Comparison of ENCODE assay signal across 9 cellular contexts in the genomic region with DNA sequence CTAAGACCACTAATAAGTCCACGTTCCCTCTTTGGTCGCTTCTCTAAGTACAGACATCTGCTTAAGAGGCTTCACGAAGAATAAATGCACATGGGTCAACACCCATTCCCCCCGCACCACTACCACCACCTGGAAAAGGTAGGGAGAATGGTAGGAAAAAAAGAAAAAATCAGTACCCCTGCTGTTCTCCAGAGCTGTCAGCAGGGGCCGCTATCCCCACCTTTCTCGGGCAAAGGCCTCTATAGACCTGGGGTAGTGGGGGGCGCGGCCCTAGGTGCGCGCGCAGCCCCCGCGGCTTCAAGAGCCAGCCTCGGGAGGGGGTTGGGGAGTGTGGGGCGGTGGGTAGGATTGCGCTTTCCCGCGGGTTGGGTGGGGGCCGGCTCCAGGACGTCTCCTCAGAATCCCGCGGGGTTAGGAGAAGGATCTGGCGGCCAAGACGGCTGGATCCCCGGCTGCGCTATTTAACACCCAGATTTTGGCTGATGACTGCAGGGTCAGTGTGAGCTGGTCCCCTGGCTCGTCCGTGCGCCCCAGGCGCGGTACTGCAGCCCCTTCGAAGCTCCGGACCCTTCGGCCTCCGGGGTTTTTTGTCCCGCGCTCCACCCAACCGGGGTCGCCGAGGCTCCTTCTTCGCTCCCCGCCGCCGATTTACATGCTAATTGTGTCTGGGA. TPM values are rescaled to one million over a fixed set of nuclear protein-coding genes. Genes with fewer than 3 reads are reported as not detected.
DNase-seq lines count a peak whose midpoint lies in the region; ATAC-seq and TF ChIP-seq lines count a peak whose summit lies in the region.
"Had no signal": no experiment of that assay in that cellular context is flagged by ENCODE, and none has a peak within 500 bp of the region (broad histone marks: within the 10 kb centered on the region; RNA-seq: fewer than 3 reads in every experiment).

No MANE protein-coding gene starts in this region.

- H3K9me3 ChIP-seq in HUES48 (ENCODE audit: control insufficient read depth, insufficient read depth, low read length) (no peaks in the 10 kb centered on the region), thoracic aorta (no peaks in the 10 kb centered on the region)

- H3K27me3 ChIP-seq in GM06990 (replicated peaks; ENCODE audit: control insufficient read depth, insufficient read depth, low read length) = peaks cover 10% of the 10 kb centered on the region
- H3K27me3 ChIP-seq in HUES48 (ENCODE audit: control insufficient read depth, insufficient read depth, low read length) = no peaks in the 10 kb centered on the region
- H3K27me3 ChIP-seq in thoracic aorta (replicated peaks; ENCODE audit: insufficient read depth) = no peaks in the 10 kb centered on the region

- H3K27ac ChIP-seq in HUES48 (ENCODE audit: low read depth, low read length) (peak overlapping the region; percentile 84), thoracic aorta (no peak overlapping the region)

- H3K9ac ChIP-seq in HUES48 (ENCODE audit: low read depth, low read length) = peak overlapping the region; percentile 85

- H3K36me3 ChIP-seq in GM06990 (ENCODE audit: control insufficient read depth, insufficient read depth, low read length) = no peaks in the 10 kb centered on the region
- no peaks in the 10 kb centered on the region; the same call in 1 of the 2 replicates for H3K36me3 ChIP-seq in HUES48 (ENCODE audit: control insufficient read depth, insufficient read depth, low read length)
- H3K36me3 ChIP-seq in thoracic aorta = no peaks in the 10 kb centered on the region

- peak overlapping the region; percentile 60 for H3K4me3 ChIP-seq in GM06990 (replicated peaks; ENCODE audit: low read depth, low read length)
- H3K4me3 ChIP-seq in HUES48 (ENCODE audit: low read depth, low read length) = peak overlapping the region; percentile 93
- peak overlapping the region; percentile 58 for H3K4me3 ChIP-seq in WI38 (ENCODE audit: low read depth, low read length)
- peak overlapping the region; percentile 78 for H3K4me3 ChIP-seq in thoracic aorta

- peaks cover 29% of the 10 kb centered on the region for H3K4me1 ChIP-seq in HUES48 (ENCODE audit: control insufficient read depth, insufficient read depth, low read length)
- H3K4me1 ChIP-seq in thoracic aorta (ENCODE audit: control insufficient read depth in 1 of 2, low read depth in 2 of 2) = peaks cover 24 to 44% of the 10 kb centered on the region in 2 donors

- TF ChIP-seq CTCF in GM06990 (IDR thresholded peaks at IDR 0.05; ENCODE audit: insufficient read depth, low read length, poor library complexity, severe bottlenecking) (peak; percentile 96), WI38 (IDR thresholded peaks at IDR 0.05; ENCODE audit: low read depth, low read length) (peak; percentile 81), thoracic aorta (IDR thresholded peaks at IDR 0.05) (peak; percentile 84)

- DNase-seq in GM06990 (ENCODE audit: extremely low read depth, insufficient read length) = peak; percentile 82
- peak; percentile 78 for DNase-seq in midbrain (lab: John Stamatoyannopoulos, UW)
- DNase-seq in thoracic aorta (ENCODE audit: low spot score) = no peak
- no peak for DNase-seq in T-helper 9 cell

- ATAC-seq in GM21423 (IDR thresholded peaks at IDR 0.05; ENCODE audit: unreplicated experiment) = peak; percentile 46
- ATAC-seq in esophagus mucosa = peak; percentile 76
- no peak for ATAC-seq in thoracic aorta (ENCODE audit: insufficient number of reproducible peaks, low FRiP score, low read depth)

RNA-seq across cellular contexts. Expression of a gene that starts 1.6 kb away (rescaled TPM):
- 6.1 TPM for total RNA-seq in esophagus mucosa
- 10 to 100 TPM in 1 of 2 donors, 1 to 10 TPM in 1; 7.4 to 11.4 TPM for total RNA-seq in thoracic aorta
- total RNA-seq: natural killer cell treated with Interleukin-12 subunit alpha and Interleukin-12 subunit beta and Interleukin-15 and Interleukin-18, amount 100 ng/mL, for 72 hours had no signal

Comparison
In these comparisons a context has a peak if more than half of its experiments do, and no peak if none do; other contexts are left out.
1. DNase-seq: peak in GM06990 (single experiment) and midbrain (single experiment); none in thoracic aorta (single experiment) and T-helper 9 cell (single experiment).
2. Peak in every context shown above with its lines, with median percentiles within 50 percentile points of each other: H3K4me3 ChIP-seq and CTCF ChIP-seq.